10 cellular contexts compared by ENCODE assay signal in genomic region chr3:29279830-29280229, GRCh38. TPM values are rescaled to one million over a fixed set of nuclear protein-coding genes. Genes with fewer than 3 reads are reported as not detected.
DNase-seq lines count a peak whose midpoint lies in the region; ATAC-seq and TF ChIP-seq lines count a peak whose summit lies in the region.
"Had no signal": no experiment of that assay in that cellular context is flagged by ENCODE, and none has a peak within 500 bp of the region (broad histone marks: within the 10 kb centered on the region; RNA-seq: fewer than 3 reads in every experiment).

No MANE protein-coding gene starts in this region.

- peaks cover 2% of the 10 kb centered on the region for H3K27me3 Mint-ChIP-seq in activated naive CD8-positive, alpha-beta T cell
- H3K27me3 Mint-ChIP-seq in activated naive CD8-positive, alpha-beta T cell treated with anti-CD3 and anti-CD28 coated beads for 36 hours: peaks cover 24% of the 10 kb centered on the region
- peaks cover 2 to 10% (median 6%) of the 10 kb centered on the region in 5 donors for H3K27me3 Mint-ChIP-seq in naive thymus-derived CD8-positive, alpha-beta T cell
- H3K27me3 Mint-ChIP-seq in activated CD4-positive, alpha-beta memory T cell treated with anti-CD3 and anti-CD28 coated beads, Interleukin-2, amount 10 ng/mL, durations not matched to agents 7 days and 5 days: peaks cover 2% of the 10 kb centered on the region

- intact Hi-C loops in esophagus squamous epithelium (cut with DNase I): no loop called here
- intact Hi-C loops in posterior vena cava (cut with DNase I): loop anchor here (10.0 kb wide), 2 partner anchors 155 to 485 kb away; no protein-coding TSS in a partner anchor

- H3K9me3 Mint-ChIP-seq in activated naive CD8-positive, alpha-beta T cell (ENCODE audit: low read depth): no peaks in the 10 kb centered on the region
- H3K9me3 Mint-ChIP-seq in activated naive CD8-positive, alpha-beta T cell treated with anti-CD3 and anti-CD28 coated beads for 36 hours: no peaks in the 10 kb centered on the region
- no peaks in the 10 kb centered on the region for H3K9me3 Mint-ChIP-seq in naive thymus-derived CD8-positive, alpha-beta T cell
- no peaks in the 10 kb centered on the region for H3K9me3 Mint-ChIP-seq in activated CD4-positive, alpha-beta memory T cell treated with anti-CD3 and anti-CD28 coated beads, Interleukin-2, amount 10 ng/mL, durations not matched to agents 7 days and 5 days
- H3K9me3 Mint-ChIP-seq: stimulated activated naive CD8-positive, alpha-beta T cell treated with anti-CD3 and anti-CD28 coated beads, Interleukin-15, amount 100 ng/mL, for 72 hours had no signal

- TF ChIP-seq CTCF in esophagus squamous epithelium (IDR thresholded peaks at IDR 0.05): no peak

- CTCF ChIA-PET in activated CD4-positive, alpha-beta memory T cell treated with anti-CD3 and anti-CD28 coated beads, Interleukin-2, amount 10 ng/mL, durations not matched to agents 7 days and 5 days (lab: Charles Lee): interaction anchor here (1.0 kb wide), 1 partner anchor 612 kb away, joined by 3 read pairs; no protein-coding TSS in a partner anchor

- DNase-seq in activated naive CD8-positive, alpha-beta T cell treated with anti-CD3 and anti-CD28 coated beads for 36 hours: no peak
- no peak for DNase-seq in esophagus squamous epithelium (lab: John Stamatoyannopoulos, UW)
- DNase-seq in naive thymus-derived CD8-positive, alpha-beta T cell: no peak
- no peak for DNase-seq in activated naive CD4-positive, alpha-beta T cell (lab: John Stamatoyannopoulos, UW)
- no peak for DNase-seq in posterior vena cava (ENCODE audit: low spot score)
- no peak for DNase-seq in activated CD4-positive, alpha-beta memory T cell treated with anti-CD3 and anti-CD28 coated beads, Interleukin-2, amount 10 ng/mL, durations not matched to agents 7 days and 5 days
- DNase-seq: small intestine; stimulated activated naive CD8-positive, alpha-beta T cell treated with anti-CD3 and anti-CD28 coated beads, Interleukin-15, amount 100 ng/mL, for 72 hours had no signal

- no peaks in the 10 kb centered on the region for H3K36me3 Mint-ChIP-seq in activated naive CD8-positive, alpha-beta T cell
- H3K36me3 Mint-ChIP-seq in activated naive CD8-positive, alpha-beta T cell treated with anti-CD3 and anti-CD28 coated beads for 36 hours: no peaks in the 10 kb centered on the region
- no peaks in the 10 kb centered on the region for H3K36me3 Mint-ChIP-seq in naive thymus-derived CD8-positive, alpha-beta T cell
- no peaks in the 10 kb centered on the region for H3K36me3 Mint-ChIP-seq in activated CD4-positive, alpha-beta memory T cell treated with anti-CD3 and anti-CD28 coated beads, Interleukin-2, amount 10 ng/mL, durations not matched to agents 7 days and 5 days (ENCODE audit: low read depth)

- H3K9me3 ChIP-seq in esophagus squamous epithelium: no peaks in the 10 kb centered on the region

- POLR2A ChIA-PET in naive thymus-derived CD8-positive, alpha-beta T cell (lab: Charles Lee): no interaction called here
- POLR2A ChIA-PET in activated CD4-positive, alpha-beta memory T cell treated with anti-CD3 and anti-CD28 coated beads, Interleukin-2, amount 10 ng/mL, durations not matched to agents 7 days and 5 days (lab: Charles Lee): no interaction called here

- peaks cover 30% of the 10 kb centered on the region for H3K4me1 Mint-ChIP-seq in activated naive CD8-positive, alpha-beta T cell (ENCODE audit: low read depth)
- H3K4me1 Mint-ChIP-seq in activated naive CD8-positive, alpha-beta T cell treated with anti-CD3 and anti-CD28 coated beads for 36 hours: peaks cover 35% of the 10 kb centered on the region
- peaks cover 13 to 30% (median 25%) of the 10 kb centered on the region in 4 donors for H3K4me1 Mint-ChIP-seq in naive thymus-derived CD8-positive, alpha-beta T cell
- H3K4me1 Mint-ChIP-seq in activated CD4-positive, alpha-beta memory T cell treated with anti-CD3 and anti-CD28 coated beads, Interleukin-2, amount 10 ng/mL, durations not matched to agents 7 days and 5 days: peaks cover 28% of the 10 kb centered on the region

- H3K4me1 ChIP-seq in esophagus squamous epithelium: peaks cover 0 to 24% (median 0%) of the 10 kb centered on the region in 3 donors

- H3K27me3 ChIP-seq in esophagus squamous epithelium: no peaks in the 10 kb centered on the region

- no peak overlapping the region for H3K27ac Mint-ChIP-seq in activated naive CD8-positive, alpha-beta T cell
- H3K27ac Mint-ChIP-seq in activated naive CD8-positive, alpha-beta T cell treated with anti-CD3 and anti-CD28 coated beads for 36 hours: no peak overlapping the region
- peak overlapping the region in 1 of 10 donors; percentile 63 for H3K27ac Mint-ChIP-seq in naive thymus-derived CD8-positive, alpha-beta T cell
- H3K27ac Mint-ChIP-seq in activated CD4-positive, alpha-beta memory T cell treated with anti-CD3 and anti-CD28 coated beads, Interleukin-2, amount 10 ng/mL, durations not matched to agents 7 days and 5 days: no peak overlapping the region

- no peak for ATAC-seq in naive thymus-derived CD8-positive, alpha-beta T cell
- no peak for ATAC-seq in GM21723 (IDR thresholded peaks at IDR 0.05; ENCODE audit: unreplicated experiment)
- ATAC-seq: stimulated activated naive CD8-positive, alpha-beta T cell treated with anti-CD3 and anti-CD28 coated beads, Interleukin-15, amount 100 ng/mL, for 72 hours had no signal

- H3K4me3 ChIP-seq in esophagus squamous epithelium: peak overlapping the region in 3 of 4 donors; percentile 55 to 76 (median 55)

- H3K36me3 ChIP-seq in esophagus squamous epithelium: no peaks in the 10 kb centered on the region

- 68 to 69% methylated on average over 8 of the region's 8 CpGs for WGBS in esophagus squamous epithelium, 2 donors

- peak overlapping the region; percentile 27 for H3K4me3 Mint-ChIP-seq in activated naive CD8-positive, alpha-beta T cell
- H3K4me3 Mint-ChIP-seq in activated naive CD8-positive, alpha-beta T cell treated with anti-CD3 and anti-CD28 coated beads for 36 hours: no peak overlapping the region
- peak overlapping the region in 6 of 10 donors; percentile 2 to 91 (median 64) for H3K4me3 Mint-ChIP-seq in naive thymus-derived CD8-positive, alpha-beta T cell
- H3K4me3 Mint-ChIP-seq in activated CD4-positive, alpha-beta memory T cell treated with anti-CD3 and anti-CD28 coated beads, Interleukin-2, amount 10 ng/mL, durations not matched to agents 7 days and 5 days: no peak overlapping the region

- TF ChIP-seq POLR2A in esophagus squamous epithelium (IDR thresholded peaks at IDR 0.05): no peak

- H3K27ac ChIP-seq in esophagus squamous epithelium: peak overlapping the region in 3 of 4 donors; percentile 6 to 86 (median 76)

RNA-seq across cellular contexts. Expression of gene RBMS3, which starts 1.0 kb away (rescaled TPM):
- total RNA-seq in activated naive CD8-positive, alpha-beta T cell treated with anti-CD3 and anti-CD28 coated beads for 36 hours: 1 to 10 TPM; 1.6 TPM
- total RNA-seq in esophagus squamous epithelium (10 to 100 TPM in 1 of 4 donors, 1 to 10 TPM in 2, under 1 TPM in 1; 0.57 to 35.7 (median 6.1) TPM), posterior vena cava (100 to 1,000 TPM in 1 of 2 donors, 10 to 100 TPM in 1; 87.1 to 109 TPM)
- total RNA-seq in naive thymus-derived CD8-positive, alpha-beta T cell: not detected
- polyA plus RNA-seq in naive thymus-derived CD8-positive, alpha-beta T cell: not detected
- total RNA-seq in activated CD4-positive, alpha-beta memory T cell treated with anti-CD3 and anti-CD28 coated beads, Interleukin-2, amount 10 ng/mL, durations not matched to agents 7 days and 5 days: under 1 TPM; 0.38 to 0.63 TPM

Comparison
In these comparisons a context has a peak if more than half of its experiments do, and no peak if none do; other contexts are left out.
1. H3K4me3 Mint-ChIP-seq: peak in activated naive CD8-positive, alpha-beta T cell (single experiment) and naive thymus-derived CD8-positive, alpha-beta T cell (6 of 10); none in activated naive CD8-positive, alpha-beta T cell treated with anti-CD3 and anti-CD28 coated beads for 36 hours (single experiment) and activated CD4-positive, alpha-beta memory T cell treated with anti-CD3 and anti-CD28 coated beads, Interleukin-2, amount 10 ng/mL, durations not matched to agents 7 days and 5 days (single experiment).